1 cellular context compared by ENCODE assay signal in genomic region chr21:31732891-31733520, GRCh38.
TF ChIP-seq lines count a peak whose summit lies in the region.

No MANE protein-coding gene starts in this region.

TF ChIP-seq in GM12878, 131 proteins besides CTCF, POLR2A, EP300 and RAD21 (continued from another document):
- TF ChIP-seq CEBPZ (IDR thresholded peaks at IDR 0.05; ENCODE audit: low read depth, low read length) (no peak), CREM (IDR thresholded peaks at IDR 0.05; ENCODE audit: low read depth) (no peak), PML (IDR thresholded peaks at IDR 0.05; ENCODE audit: low read length) (no peak), FOXK2 (IDR thresholded peaks at IDR 0.05) (no peak), PRDM15 (CRISPR knock-in tag; IDR thresholded peaks at IDR 0.05) (no peak), SMARCA5 (IDR thresholded peaks at IDR 0.05) (no peak), TCF3 (IDR thresholded peaks at IDR 0.05; ENCODE audit: borderline replicate concordance, insufficient read depth, low read depth, low read length) (no peak), NR2C2 (IDR thresholded peaks at IDR 0.05; ENCODE audit: borderline replicate concordance, control insufficient read depth, insufficient read length, low read depth) (no peak), POU2F2 (IDR thresholded peaks at IDR 0.05; ENCODE audit: borderline replicate concordance, low read depth, low read length) (no peak), IKZF1 (conservative IDR thresholded peaks at IDR 0.05) (no peak), ASH2L (IDR thresholded peaks at IDR 0.05; ENCODE audit: borderline replicate concordance, low read depth) (no peak), MLLT1 (IDR thresholded peaks at IDR 0.05) (no peak), SPI1 (IDR thresholded peaks at IDR 0.05; ENCODE audit: borderline replicate concordance, insufficient read depth, low read depth, low read length) (no peak), CBFB (IDR thresholded peaks at IDR 0.05; ENCODE audit: low read depth) (no peak)
- TF ChIP-seq, protein P1, sequence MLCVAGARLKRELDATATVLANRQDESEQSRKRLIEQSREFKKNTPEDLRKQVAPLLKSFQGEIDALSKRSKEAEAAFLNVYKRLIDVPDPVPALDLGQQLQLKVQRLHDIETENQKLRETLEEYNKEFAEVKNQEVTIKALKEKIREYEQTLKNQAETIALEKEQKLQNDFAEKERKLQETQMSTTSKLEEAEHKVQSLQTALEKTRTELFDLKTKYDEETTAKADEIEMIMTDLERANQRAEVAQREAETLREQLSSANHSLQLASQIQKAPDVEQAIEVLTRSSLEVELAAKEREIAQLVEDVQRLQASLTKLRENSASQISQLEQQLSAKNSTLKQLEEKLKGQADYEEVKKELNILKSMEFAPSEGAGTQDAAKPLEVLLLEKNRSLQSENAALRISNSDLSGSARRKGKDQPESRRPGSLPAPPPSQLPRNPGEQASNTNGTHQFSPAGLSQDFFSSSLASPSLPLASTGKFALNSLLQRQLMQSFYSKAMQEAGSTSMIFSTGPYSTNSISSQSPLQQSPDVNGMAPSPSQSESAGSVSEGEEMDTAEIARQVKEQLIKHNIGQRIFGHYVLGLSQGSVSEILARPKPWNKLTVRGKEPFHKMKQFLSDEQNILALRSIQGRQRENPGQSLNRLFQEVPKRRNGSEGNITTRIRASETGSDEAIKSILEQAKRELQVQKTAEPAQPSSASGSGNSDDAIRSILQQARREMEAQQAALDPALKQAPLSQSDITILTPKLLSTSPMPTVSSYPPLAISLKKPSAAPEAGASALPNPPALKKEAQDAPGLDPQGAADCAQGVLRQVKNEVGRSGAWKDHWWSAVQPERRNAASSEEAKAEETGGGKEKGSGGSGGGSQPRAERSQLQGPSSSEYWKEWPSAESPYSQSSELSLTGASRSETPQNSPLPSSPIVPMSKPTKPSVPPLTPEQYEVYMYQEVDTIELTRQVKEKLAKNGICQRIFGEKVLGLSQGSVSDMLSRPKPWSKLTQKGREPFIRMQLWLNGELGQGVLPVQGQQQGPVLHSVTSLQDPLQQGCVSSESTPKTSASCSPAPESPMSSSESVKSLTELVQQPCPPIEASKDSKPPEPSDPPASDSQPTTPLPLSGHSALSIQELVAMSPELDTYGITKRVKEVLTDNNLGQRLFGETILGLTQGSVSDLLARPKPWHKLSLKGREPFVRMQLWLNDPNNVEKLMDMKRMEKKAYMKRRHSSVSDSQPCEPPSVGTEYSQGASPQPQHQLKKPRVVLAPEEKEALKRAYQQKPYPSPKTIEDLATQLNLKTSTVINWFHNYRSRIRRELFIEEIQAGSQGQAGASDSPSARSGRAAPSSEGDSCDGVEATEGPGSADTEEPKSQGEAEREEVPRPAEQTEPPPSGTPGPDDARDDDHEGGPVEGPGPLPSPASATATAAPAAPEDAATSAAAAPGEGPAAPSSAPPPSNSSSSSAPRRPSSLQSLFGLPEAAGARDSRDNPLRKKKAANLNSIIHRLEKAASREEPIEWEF (IDR thresholded peaks at IDR 0.05; ENCODE audit: insufficient replicate concordance, low read depth, low read length) = no peak
- TF ChIP-seq, protein P2, sequence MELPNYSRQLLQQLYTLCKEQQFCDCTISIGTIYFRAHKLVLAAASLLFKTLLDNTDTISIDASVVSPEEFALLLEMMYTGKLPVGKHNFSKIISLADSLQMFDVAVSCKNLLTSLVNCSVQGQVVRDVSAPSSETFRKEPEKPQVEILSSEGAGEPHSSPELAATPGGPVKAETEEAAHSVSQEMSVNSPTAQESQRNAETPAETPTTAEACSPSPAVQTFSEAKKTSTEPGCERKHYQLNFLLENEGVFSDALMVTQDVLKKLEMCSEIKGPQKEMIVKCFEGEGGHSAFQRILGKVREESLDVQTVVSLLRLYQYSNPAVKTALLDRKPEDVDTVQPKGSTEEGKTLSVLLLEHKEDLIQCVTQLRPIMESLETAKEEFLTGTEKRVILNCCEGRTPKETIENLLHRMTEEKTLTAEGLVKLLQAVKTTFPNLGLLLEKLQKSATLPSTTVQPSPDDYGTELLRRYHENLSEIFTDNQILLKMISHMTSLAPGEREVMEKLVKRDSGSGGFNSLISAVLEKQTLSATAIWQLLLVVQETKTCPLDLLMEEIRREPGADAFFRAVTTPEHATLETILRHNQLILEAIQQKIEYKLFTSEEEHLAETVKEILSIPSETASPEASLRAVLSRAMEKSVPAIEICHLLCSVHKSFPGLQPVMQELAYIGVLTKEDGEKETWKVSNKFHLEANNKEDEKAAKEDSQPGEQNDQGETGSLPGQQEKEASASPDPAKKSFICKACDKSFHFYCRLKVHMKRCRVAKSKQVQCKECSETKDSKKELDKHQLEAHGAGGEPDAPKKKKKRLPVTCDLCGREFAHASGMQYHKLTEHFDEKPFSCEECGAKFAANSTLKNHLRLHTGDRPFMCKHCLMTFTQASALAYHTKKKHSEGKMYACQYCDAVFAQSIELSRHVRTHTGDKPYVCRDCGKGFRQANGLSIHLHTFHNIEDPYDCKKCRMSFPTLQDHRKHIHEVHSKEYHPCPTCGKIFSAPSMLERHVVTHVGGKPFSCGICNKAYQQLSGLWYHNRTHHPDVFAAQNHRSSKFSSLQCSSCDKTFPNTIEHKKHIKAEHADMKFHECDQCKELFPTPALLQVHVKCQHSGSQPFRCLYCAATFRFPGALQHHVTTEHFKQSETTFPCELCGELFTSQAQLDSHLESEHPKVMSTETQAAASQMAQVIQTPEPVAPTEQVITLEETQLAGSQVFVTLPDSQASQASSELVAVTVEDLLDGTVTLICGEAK (IDR thresholded peaks at IDR 0.05; ENCODE audit: borderline replicate concordance) = no peak
